In genomic region chr19:14871619-14872230, GRCh38 we compare ENCODE assay signal across 8 cellular contexts. TPM values are rescaled to one million over a fixed set of nuclear protein-coding genes. Genes with fewer than 3 reads are reported as not detected.
DNase-seq lines count a peak whose midpoint lies in the region; ATAC-seq and TF ChIP-seq lines count a peak whose summit lies in the region.

No MANE protein-coding gene starts in this region.

- H3K4me3 ChIP-seq in AG09309 (ENCODE audit: control insufficient read depth, low read depth, low read length) (no peak overlapping the region), GM23338 (no peak overlapping the region), SK-N-MC (no peak overlapping the region), hepatocyte (no peak overlapping the region)

- no peaks in the 10 kb centered on the region for H3K79me2 ChIP-seq in GM23338 (replicated peaks; ENCODE audit: insufficient read depth)
- H3K79me2 ChIP-seq in hepatocyte = no peaks in the 10 kb centered on the region

- H3K27me3 Mint-ChIP-seq in GM23338 (ENCODE audit: insufficient read depth, low read depth, poor library complexity) = peaks cover 2% of the 10 kb centered on the region

- H4K20me1 ChIP-seq in GM23338 (replicated peaks; ENCODE audit: insufficient read depth) = no peaks in the 10 kb centered on the region
- H4K20me1 ChIP-seq in hepatocyte (ENCODE audit: insufficient read depth, poor library complexity, severe bottlenecking) = no peaks in the 10 kb centered on the region

- H3K4me1 ChIP-seq in GM23338 (ENCODE audit: insufficient read depth) (no peaks in the 10 kb centered on the region), hepatocyte (ENCODE audit: insufficient read depth) (no peaks in the 10 kb centered on the region)

- peaks cover 11% of the 10 kb centered on the region; the same call in 2 of the 3 replicates for H3K36me3 Mint-ChIP-seq in GM23338 (ENCODE audit: low read depth)

- H3K4me2 ChIP-seq in GM23338 = no peak overlapping the region
- no peak overlapping the region for H3K4me2 ChIP-seq in hepatocyte

- H3K27ac Mint-ChIP-seq in GM23338 = no peak overlapping the region

- WGBS in hepatocyte (ENCODE audit: low lambda C conversion rate, missing lambda C conversion rate) = 90% methylated on average over 4 of the region's 4 CpGs

- H3K36me3 ChIP-seq in GM23338 (ENCODE audit: insufficient read depth) (no peaks in the 10 kb centered on the region), SK-N-MC (ENCODE audit: insufficient read depth, low read length) (no peaks in the 10 kb centered on the region), hepatocyte (replicated peaks; ENCODE audit: insufficient read depth, low read depth) (no peaks in the 10 kb centered on the region)

- H3K9ac ChIP-seq in SK-N-MC (ENCODE audit: insufficient read length) = no peak overlapping the region

- H3K9me3 ChIP-seq in SK-N-MC (ENCODE audit: low read depth, low read length) (no peaks in the 10 kb centered on the region), hepatocyte (ENCODE audit: low read depth) (no peaks in the 10 kb centered on the region)

- H3K27me3 ChIP-seq in GM23338 (ENCODE audit: insufficient read depth) (no peaks in the 10 kb centered on the region), hepatocyte (no peaks in the 10 kb centered on the region)

- H2AFZ ChIP-seq in GM23338 (no peak overlapping the region), hepatocyte (no peak overlapping the region)

- no peaks in the 10 kb centered on the region for H3K4me1 Mint-ChIP-seq in GM23338

- H3K27ac ChIP-seq in GM23338 (ENCODE audit: low read depth) = no peak overlapping the region
- no peak overlapping the region for H3K27ac ChIP-seq in SK-N-MC
- no peak overlapping the region for H3K27ac ChIP-seq in hepatocyte

- TF ChIP-seq CTCF in AG09309 (IDR thresholded peaks at IDR 0.05; ENCODE audit: control insufficient read depth, insufficient read depth, low read depth, low read length, missing control alignments) = peak; percentile 48
- TF ChIP-seq CTCF in GM23338 (conservative IDR thresholded peaks at IDR 0.05; ENCODE audit: low read depth in 2 of 2) = peak; percentile 34 to 68; a peak in 3 of 4 replicates
- peak; percentile 36 for TF ChIP-seq CTCF in hepatocyte (IDR thresholded peaks at IDR 0.05; ENCODE audit: poor library complexity)

- peaks cover 84% of the 10 kb centered on the region for H3K9me3 Mint-ChIP-seq in GM23338

- ATAC-seq in GM23338 (no peak), HG03025 (IDR thresholded peaks at IDR 0.05; ENCODE audit: low FRiP score, unreplicated experiment) (no peak), HG03571 (IDR thresholded peaks at IDR 0.05; ENCODE audit: unreplicated experiment) (no peak)

- no peak for DNase-seq in AG09309 (ENCODE audit: low read depth)
- DNase-seq in GM23338 (ENCODE audit: low spot score) = peak; percentile 44
- DNase-seq in SK-N-MC (ENCODE audit: low read depth, low spot score) = peak; percentile 16
- no peak for DNase-seq in hepatocyte (ENCODE audit: low spot score)
- DNase-seq in activated CD8-positive, alpha-beta memory T cell treated with anti-CD3 and anti-CD28 coated beads, Interleukin-2, amount 50 U/mL, for 4 hours = no peak
- DNase-seq in head of caudate nucleus = no peak

- no peaks in the 10 kb centered on the region for H3F3A ChIP-seq in GM23338 (replicated peaks; ENCODE audit: low read depth)

- H3K9me2 ChIP-seq in GM23338 (ENCODE audit: insufficient read depth) = no peaks in the 10 kb centered on the region
- H3K9me2 ChIP-seq in hepatocyte (replicated peaks; ENCODE audit: insufficient read depth) = no peaks in the 10 kb centered on the region

- intact Hi-C loops in head of caudate nucleus (cut with DNase I) = no loop called here

- H3K4me3 Mint-ChIP-seq in GM23338 = no peak overlapping the region

TF ChIP-seq in GM23338, 12 proteins besides CTCF, POLR2A, EP300 and RAD21 (continues in another document):
- TF ChIP-seq CREB1 (CRISPR knock-in tag; IDR thresholded peaks at IDR 0.05; ENCODE audit: low read depth) = no peak
- TF ChIP-seq ZNF114 (CRISPR knock-in tag; IDR thresholded peaks at IDR 0.05) = no peak
- TF ChIP-seq ETS1 (IDR thresholded peaks at IDR 0.05) = no peak
- TF ChIP-seq EZH2 (IDR thresholded peaks at IDR 0.05; ENCODE audit: low read depth, unreplicated experiment) = no peak
- TF ChIP-seq POLR2AphosphoS5 (IDR thresholded peaks at IDR 0.05; ENCODE audit: low read depth) = no peak
- no peak for TF ChIP-seq STAT1 (IDR thresholded peaks at IDR 0.05; ENCODE audit: unreplicated experiment)
- TF ChIP-seq ZNF331 (CRISPR knock-in tag; IDR thresholded peaks at IDR 0.05; ENCODE audit: low read depth) = no peak

RNA-seq across cellular contexts. Expression of gene OR7A17, which starts 14.2 kb away (rescaled TPM):
- total RNA-seq in GM23338 (2014; rRNA removed; shearing (Covaris generic)) = not detected in 2 replicates
- polyA plus RNA-seq in GM23338 (2016; fragmentation: Nextera tagmentation; extraction: Ambion mirVana) = not detected in 2 replicates
- not detected in 2 replicates for total RNA-seq in hepatocyte
- not detected in 2 replicates for polyA plus RNA-seq in hepatocyte

RNA-seq across cellular contexts. Expression of gene OR7A10, which starts 23.0 kb away (rescaled TPM):
- not detected in 2 replicates for total RNA-seq in GM23338 (2014; rRNA removed; shearing (Covaris generic))
- polyA plus RNA-seq in GM23338 (2016; fragmentation: Nextera tagmentation; extraction: Ambion mirVana) (not detected in 2 replicates), hepatocyte (not detected in 2 replicates)
- not detected in 2 replicates for total RNA-seq in hepatocyte

RNA-seq across cellular contexts. Expression of gene OR7A5, which starts 36.7 kb away (rescaled TPM):
- not detected in 2 replicates for total RNA-seq in GM23338 (2014; rRNA removed; shearing (Covaris generic))
- polyA plus RNA-seq in GM23338 (2016; fragmentation: Nextera tagmentation; extraction: Ambion mirVana) (not detected in 2 replicates), hepatocyte (0.12 TPM in 1 of 2 replicates, not detected in the other)
- total RNA-seq in hepatocyte = not detected in 2 replicates

RNA-seq across cellular contexts. Expression of gene OR7C1, which starts 36.7 kb away (rescaled TPM):
- not detected in 2 replicates for total RNA-seq in GM23338 (2014; rRNA removed; shearing (Covaris generic))
- polyA plus RNA-seq in GM23338 (2016; fragmentation: Nextera tagmentation; extraction: Ambion mirVana) (0.03 TPM in 2 replicates), hepatocyte (0.02 and 1.2 TPM in 2 replicates)
- total RNA-seq in hepatocyte = 0.03 TPM in 1 of 2 replicates, not detected in the other

Comparison
In these comparisons a context has a peak if more than half of its experiments do, and no peak if none do; other contexts are left out.
1. DNase-seq: peak in GM23338 (single experiment) and SK-N-MC (single experiment); none in AG09309 (single experiment), hepatocyte (single experiment), activated CD8-positive, alpha-beta memory T cell treated with anti-CD3 and anti-CD28 coated beads, Interleukin-2, amount 50 U/mL, for 4 hours (single experiment) and head of caudate nucleus (0 of 42).
2. Peak in every context shown above with its lines, with median percentiles within 50 percentile points of each other: CTCF ChIP-seq.